In the genomic region with DNA sequence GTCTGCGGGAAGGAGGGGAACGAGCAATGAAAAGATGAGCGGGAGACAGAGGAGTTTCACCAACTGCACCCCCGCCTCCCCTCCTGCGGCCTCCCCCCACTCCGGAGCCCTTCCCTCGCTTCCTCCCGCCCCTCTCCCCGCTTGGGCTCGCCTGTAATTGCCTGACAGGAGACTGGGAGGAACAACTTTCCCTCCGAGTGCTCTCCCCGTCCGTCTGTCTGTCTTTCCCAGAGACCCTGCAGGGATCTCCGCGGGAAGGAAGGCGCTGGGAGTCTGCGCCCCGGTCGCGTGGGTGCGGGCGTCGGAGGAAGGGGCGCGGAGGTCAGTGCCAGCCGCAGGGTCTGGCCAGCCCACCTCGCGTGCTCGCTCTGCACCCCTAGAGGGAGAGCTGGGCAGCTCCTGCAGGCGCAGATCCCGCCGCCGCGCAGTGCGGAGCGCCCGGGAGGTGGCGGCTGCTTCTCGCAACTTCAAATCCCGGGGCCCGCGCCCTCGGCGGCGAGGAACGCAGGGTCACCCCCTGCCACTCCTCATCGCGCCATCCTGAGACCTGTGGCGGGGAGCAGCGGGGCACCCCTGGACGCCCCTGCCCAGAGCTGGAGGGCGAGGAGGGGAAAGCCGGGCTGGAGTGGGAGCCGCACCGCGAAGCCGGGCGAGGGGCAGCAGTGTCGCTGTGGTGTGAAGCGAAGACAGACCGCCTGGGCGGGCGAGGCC, we compare ENCODE assay signal across 8 cellular contexts. TPM values are rescaled to one million over a fixed set of nuclear protein-coding genes. Genes with fewer than 3 reads are reported as not detected.
DNase-seq lines count a peak whose midpoint lies in the region; ATAC-seq and TF ChIP-seq lines count a peak whose summit lies in the region.

No MANE protein-coding gene starts in this region.

- H3K36me3 ChIP-seq in HUES6 (ENCODE audit: control insufficient read depth, insufficient read depth, low read length) (no peaks in the 10 kb centered on the region; the same call in 1 of the 2 replicates), kidney epithelial cell (ENCODE audit: control insufficient read depth, insufficient read depth, low read length) (no peaks in the 10 kb centered on the region), smooth muscle cell (ENCODE audit: low read depth) (no peaks in the 10 kb centered on the region)

- no peaks in the 10 kb centered on the region for H3K9me3 Mint-ChIP-seq in T-helper 1 cell treated with Interleukin-12 subunit alpha and Interleukin-12 subunit beta and Interleukin-4 antibody, amounts not matched to agents 30 μg/mL and 1 μg/mL, for 36 hours

- H3K4me1 Mint-ChIP-seq in T-helper 1 cell treated with Interleukin-12 subunit alpha and Interleukin-12 subunit beta and Interleukin-4 antibody, amounts not matched to agents 30 μg/mL and 1 μg/mL, for 36 hours (ENCODE audit: low read depth): peaks cover 6% of the 10 kb centered on the region

- H3K27ac Mint-ChIP-seq in T-helper 1 cell treated with Interleukin-12 subunit alpha and Interleukin-12 subunit beta and Interleukin-4 antibody, amounts not matched to agents 30 μg/mL and 1 μg/mL, for 36 hours: no peak overlapping the region

- TF ChIP-seq CTCF in kidney epithelial cell (IDR thresholded peaks at IDR 0.05; ENCODE audit: insufficient read depth, low read length, poor library complexity, severe bottlenecking): peak; percentile 68
- TF ChIP-seq CTCF in smooth muscle cell (IDR thresholded peaks at IDR 0.05; ENCODE audit: borderline replicate concordance, insufficient read depth, poor library complexity, severe bottlenecking): peak; percentile 40

- H3K9me3 ChIP-seq in HUES6 (ENCODE audit: control insufficient read depth, insufficient read depth, low read depth, low read length) (no peaks in the 10 kb centered on the region), smooth muscle cell (replicated peaks; ENCODE audit: low read depth) (no peaks in the 10 kb centered on the region)

- H3F3A ChIP-seq in smooth muscle cell (ENCODE audit: low read depth): peaks cover 10% of the 10 kb centered on the region

- H3K27me3 ChIP-seq in HUES6 (ENCODE audit: control insufficient read depth, insufficient read depth, low read length): peaks cover 75% of the 10 kb centered on the region
- H3K27me3 ChIP-seq in kidney epithelial cell (ENCODE audit: control insufficient read depth, insufficient read depth, low read length): no peaks in the 10 kb centered on the region
- no peaks in the 10 kb centered on the region for H3K27me3 ChIP-seq in smooth muscle cell (ENCODE audit: low read depth)

- no peaks in the 10 kb centered on the region for H3K36me3 Mint-ChIP-seq in T-helper 1 cell treated with Interleukin-12 subunit alpha and Interleukin-12 subunit beta and Interleukin-4 antibody, amounts not matched to agents 30 μg/mL and 1 μg/mL, for 36 hours (ENCODE audit: low read depth)

- H2AFZ ChIP-seq in smooth muscle cell (ENCODE audit: low read depth): peak overlapping the region; percentile 90

- H3K27me3 Mint-ChIP-seq in T-helper 1 cell treated with Interleukin-12 subunit alpha and Interleukin-12 subunit beta and Interleukin-4 antibody, amounts not matched to agents 30 μg/mL and 1 μg/mL, for 36 hours (ENCODE audit: low read depth): peaks cover 80% of the 10 kb centered on the region

- peaks cover 43% of the 10 kb centered on the region for H3K79me2 ChIP-seq in smooth muscle cell (ENCODE audit: low read depth)

- H3K4me1 ChIP-seq in HUES6 (ENCODE audit: control insufficient read depth, insufficient read depth, low read length) (peaks cover 11% of the 10 kb centered on the region), smooth muscle cell (ENCODE audit: low read depth) (peaks cover 17% of the 10 kb centered on the region)

- peak overlapping the region; percentile 89 for H3K4me3 ChIP-seq in HUES6 (ENCODE audit: low read depth, low read length)
- peak overlapping the region; percentile 95 for H3K4me3 ChIP-seq in kidney epithelial cell (ENCODE audit: low read depth, low read length)
- peak overlapping the region; percentile 96 for H3K4me3 ChIP-seq in smooth muscle cell

- under 1% methylated on average over 49 of the region's 63 CpGs for WGBS in smooth muscle cell (ENCODE audit: low lambda C conversion rate)

- ATAC-seq in GM21576 (IDR thresholded peaks at IDR 0.05; ENCODE audit: unreplicated experiment) (no peak), HG03139 (IDR thresholded peaks at IDR 0.05; ENCODE audit: unreplicated experiment) (no peak)

- peak overlapping the region; percentile 83 for H3K9ac ChIP-seq in HUES6 (ENCODE audit: low read length)
- H3K9ac ChIP-seq in smooth muscle cell (ENCODE audit: low read depth): peak overlapping the region; percentile 76

- peak overlapping the region; percentile 99 for H3K4me2 ChIP-seq in smooth muscle cell

- peak; percentile 56 for DNase-seq in DMS 273 treated with DMSO at 0.1 percent for 48 hours (lab: John Stamatoyannopoulos, UW)
- no peak for DNase-seq in kidney epithelial cell (ENCODE audit: low read depth)
- peak; percentile 88 for DNase-seq in smooth muscle cell (lab: John Stamatoyannopoulos, UW; ENCODE audit: unreplicated experiment)

- no peaks in the 10 kb centered on the region for H4K20me1 ChIP-seq in smooth muscle cell (ENCODE audit: low read depth)

- H3K27ac ChIP-seq in HUES6 (ENCODE audit: low read depth, low read length) (no peak overlapping the region), cingulate gyrus (ENCODE audit: low read depth, low read length) (peak overlapping the region; percentile 60), smooth muscle cell (ENCODE audit: low read depth) (peak overlapping the region; percentile 83)

- peak overlapping the region; percentile 50 for H3K4me3 Mint-ChIP-seq in T-helper 1 cell treated with Interleukin-12 subunit alpha and Interleukin-12 subunit beta and Interleukin-4 antibody, amounts not matched to agents 30 μg/mL and 1 μg/mL, for 36 hours

RNA-seq across cellular contexts. Expression of a gene that starts 0.5 kb away (rescaled TPM):
- 72.6 and 81.2 TPM in 2 replicates for total RNA-seq in kidney epithelial cell
- 74.8 and 83.7 TPM in 2 replicates for total RNA-seq in smooth muscle cell
- polyA plus RNA-seq in smooth muscle cell: 61.9 and 80.4 TPM in 2 replicates
